In genomic region chr17:72369366-72369765, GRCh38 we compare ENCODE assay signal across 26 cellular contexts.
"Had no signal": no experiment of that assay in that cellular context is flagged by ENCODE, and none has a peak within 500 bp of the region (broad histone marks: within the 10 kb centered on the region; RNA-seq: fewer than 3 reads in every experiment).

No MANE protein-coding gene starts in this region.

- H3K27ac ChIP-seq: heart right ventricle, hepatocyte, lower lobe of right lung, neural progenitor cell, neutrophil, ovary, right atrium auricular region, skin epidermis, stomach, testis, thyroid gland, transverse colon, upper lobe of left lung had no signal

- H3K36me3 ChIP-seq: heart right ventricle, lower lobe of right lung, neural progenitor cell, neutrophil, ovary, right atrium auricular region, stomach, thyroid gland, transverse colon, upper lobe of left lung had no signal

- H3K9ac ChIP-seq: neural progenitor cell had no signal

- H3K4me3 ChIP-seq: heart right ventricle, hepatocyte, lower lobe of right lung, neural progenitor cell, ovary, right atrium auricular region, skin epidermis, stomach, testis, thyroid gland, transverse colon, upper lobe of left lung had no signal

- H3K9me3 ChIP-seq: heart right ventricle, lower lobe of right lung, neutrophil, ovary, right atrium auricular region, stomach, testis, thyroid gland, transverse colon, upper lobe of left lung had no signal

- H3K27me3 ChIP-seq: hepatocyte, neural progenitor cell, neutrophil, ovary, right atrium auricular region, stomach, testis, thyroid gland, transverse colon, upper lobe of left lung had no signal

- H3K4me2 ChIP-seq: hepatocyte, neural progenitor cell had no signal

- H2AFZ ChIP-seq: hepatocyte, neural progenitor cell had no signal

- H3K4me1 ChIP-seq: lower lobe of right lung, right atrium auricular region, testis, transverse colon, upper lobe of left lung had no signal

- DNase-seq: heart right ventricle; islet precursor cell; lower lobe of right lung; mammary epithelial cell; mesendoderm; naive B cell; natural killer cell; nephron progenitor cell; occipital lobe; ovary; stimulated activated CD4-positive, alpha-beta T cell treated with anti-CD3 and anti-CD28 coated beads, Interleukin-12 subunit alpha, Interleukin-12 subunit beta, amount 100 ng/mL, for 4 hours; stimulated activated CD4-positive, alpha-beta T cell treated with anti-CD3 and anti-CD28 coated beads, Interleukin-15, amount 100 ng/mL, for 24 hours; stimulated activated CD4-positive, alpha-beta T cell treated with anti-CD3 and anti-CD28 coated beads, Interleukin-2, amount 100 ng/mL, for 24 hours; stimulated activated CD4-positive, alpha-beta T cell treated with anti-CD3 and anti-CD28 coated beads, Interleukin-4, amount 100 ng/mL, for 1 hour; stimulated activated naive B cell treated with anti-CD40 and anti-IgM and Interleukin-4, amounts not matched to agents 10 μg/mL and 1 μg/mL and 100 μg/mL, for 72 hours; stimulated activated naive CD8-positive, alpha-beta T cell treated with anti-CD3 and anti-CD28 coated beads, Interleukin-15, Interleukin-2, amounts not matched to agents 100 U/mL and 50 U/mL, for 24 hours; stomach; testis; thyroid gland; transverse colon; upper lobe of left lung had no signal
